ENCODE assay signal across 20 cellular contexts in the genomic region with DNA sequence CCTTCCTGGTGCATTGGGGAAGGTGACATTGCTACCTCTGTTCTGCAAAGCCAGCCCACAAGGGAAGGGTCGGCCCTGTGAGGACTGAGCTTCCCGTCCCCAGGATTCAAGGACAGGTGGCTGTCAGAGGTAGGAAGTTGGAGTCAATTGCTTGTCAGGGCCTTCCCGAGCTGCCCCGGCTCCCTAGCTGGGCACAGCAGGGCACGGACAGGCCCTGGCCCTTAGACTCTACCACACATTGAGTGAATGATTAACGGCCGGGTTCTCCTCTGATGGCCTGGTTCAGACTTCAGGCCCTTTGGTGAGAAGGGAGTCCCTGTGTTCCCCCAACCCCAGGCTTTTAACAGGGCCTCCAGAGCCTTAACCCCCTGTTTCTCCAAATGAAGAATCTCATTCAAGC. TPM values are rescaled to one million over a fixed set of nuclear protein-coding genes. Genes with fewer than 3 reads are reported as not detected.
DNase-seq lines count a peak whose midpoint lies in the region; ATAC-seq, FAIRE-seq and TF ChIP-seq lines count a peak whose summit lies in the region.
"Had no signal": no experiment of that assay in that cellular context is flagged by ENCODE, and none has a peak within 500 bp of the region (broad histone marks: within the 10 kb centered on the region; RNA-seq: fewer than 3 reads in every experiment).

No MANE protein-coding gene starts in this region.

- H2AK5ac ChIP-seq in mesendoderm (ENCODE audit: low read length) = no peak overlapping the region

- no peaks in the 10 kb centered on the region for H3K9me3 ChIP-seq in Peyer's patch
- no peaks in the 10 kb centered on the region for H3K9me3 ChIP-seq in kidney (ENCODE audit: control insufficient read depth in 1 of 2, low read length in 2 of 2)
- H3K9me3 ChIP-seq in small intestine (ENCODE audit: control insufficient read depth, low read depth) = no peaks in the 10 kb centered on the region
- H3K9me3 ChIP-seq: Caco-2 had no signal

- intact Hi-C loops in kidney (cut with DNase I) = no loop called here

- DNase-seq in Peyer's patch (peak in 2 of 3 donors; percentile 75 to 76), kidney (no peak), mesendoderm (no peak), small intestine (peak; percentile 88), NCI-H2196 treated with DMSO at 0.1 percent for 48 hours (lab: John Stamatoyannopoulos, UW; ENCODE audit: unreplicated experiment) (no peak)
- DNase-seq in naive thymus-derived CD8-positive, alpha-beta T cell = no peak
- DNase-seq: Caco-2, HFFc6, NCI-H1417 treated with DMSO at 0.1 percent for 48 hours, NCI-H1930, NCI-H345, NCI-H526 had no signal

- H2BK15ac ChIP-seq in mesendoderm (replicated peaks; ENCODE audit: low read depth) = no peak overlapping the region

- H3K18ac ChIP-seq in mesendoderm (ENCODE audit: low read length) = no peak overlapping the region

- no peak overlapping the region for H3K4me3 ChIP-seq in Peyer's patch
- H3K4me3 ChIP-seq in kidney (ENCODE audit: low read length in 2 of 2) = no peak overlapping the region
- no peak overlapping the region for H3K4me3 ChIP-seq in mesendoderm (ENCODE audit: low read length)
- no peak overlapping the region for H3K4me3 ChIP-seq in small intestine (ENCODE audit: low read depth in 1 of 2, low read length in 2 of 2)

- ATAC-seq in HG03342 (IDR thresholded peaks at IDR 0.05; ENCODE audit: unreplicated experiment) = no peak
- ATAC-seq in naive thymus-derived CD8-positive, alpha-beta T cell = no peak

- H3K27ac Mint-ChIP-seq in naive thymus-derived CD8-positive, alpha-beta T cell = no peak overlapping the region
- H3K27ac Mint-ChIP-seq: CD4-positive, alpha-beta T cell; HFFc6 had no signal

- no peak overlapping the region for H3K4me3 Mint-ChIP-seq in naive thymus-derived CD8-positive, alpha-beta T cell
- H3K4me3 Mint-ChIP-seq: CD4-positive, alpha-beta T cell; HFFc6 had no signal

- no peaks in the 10 kb centered on the region for H3K36me3 Mint-ChIP-seq in naive thymus-derived CD8-positive, alpha-beta T cell

- H4K8ac ChIP-seq in mesendoderm (ENCODE audit: low read depth, low read length) = no peak overlapping the region

- H2BK5ac ChIP-seq in mesendoderm (ENCODE audit: low read length) = no peak overlapping the region

- H3K4me1 ChIP-seq in Peyer's patch (peaks cover 0 to 43% (median 10%) of the 10 kb centered on the region in 4 donors), kidney (ENCODE audit: control insufficient read depth in 1 of 2, insufficient read depth in 1 of 2, low read depth in 1 of 2, low read length in 2 of 2) (peaks cover 28 to 37% of the 10 kb centered on the region in 2 donors), mesendoderm (ENCODE audit: control insufficient read depth, low read depth, low read length) (no peaks in the 10 kb centered on the region), small intestine (ENCODE audit: control insufficient read depth in 2 of 2, insufficient read depth in 1 of 2, low read depth in 1 of 2, low read length in 1 of 2) (peaks cover 4 to 21% of the 10 kb centered on the region in 2 donors)

- peak in 1 of 6 experiments; percentile 3 for TF ChIP-seq CTCF in Peyer's patch (IDR thresholded peaks at IDR 0.05)
- no peak for TF ChIP-seq CTCF in kidney (IDR thresholded peaks at IDR 0.05; ENCODE audit: borderline replicate concordance, extremely low read depth, insufficient read depth)

- H3K9me3 Mint-ChIP-seq in naive thymus-derived CD8-positive, alpha-beta T cell = peaks cover 0 to 2% (median 0%) of the 10 kb centered on the region in 9 donors
- H3K9me3 Mint-ChIP-seq: CD4-positive, alpha-beta T cell; HFFc6 had no signal

- no peaks in the 10 kb centered on the region for H3K79me2 ChIP-seq in mesendoderm (ENCODE audit: control insufficient read depth, insufficient read depth, low read length)

- no peak overlapping the region for H2BK120ac ChIP-seq in mesendoderm (ENCODE audit: low read depth, low read length)

- POLR2A ChIA-PET in naive thymus-derived CD8-positive, alpha-beta T cell (lab: Charles Lee) = no interaction called here

- H3K23ac ChIP-seq in mesendoderm (ENCODE audit: low read length) = peak overlapping the region; percentile 24

- H3K36me3 ChIP-seq in Peyer's patch (no peaks in the 10 kb centered on the region), kidney (ENCODE audit: control insufficient read depth in 1 of 2, insufficient read depth in 2 of 2, low read length in 2 of 2) (no peaks in the 10 kb centered on the region), mesendoderm (ENCODE audit: control insufficient read depth, insufficient read depth, low read length) (no peaks in the 10 kb centered on the region), small intestine (ENCODE audit: control insufficient read depth in 2 of 2, insufficient read depth in 2 of 2, low read length in 2 of 2) (no peaks in the 10 kb centered on the region)

- H3K9ac ChIP-seq in kidney (ENCODE audit: low read length in 2 of 2) = peak overlapping the region in 1 of 2 donors; percentile 20
- no peak overlapping the region for H3K9ac ChIP-seq in mesendoderm (ENCODE audit: low read length)
- H3K9ac ChIP-seq: KMS-11 had no signal

- no peak overlapping the region for H3K4ac ChIP-seq in mesendoderm (ENCODE audit: low read depth, low read length)

- no peak overlapping the region for H3K56ac ChIP-seq in mesendoderm (ENCODE audit: low read length)

- WGBS in mesendoderm (ENCODE audit: extremely low coverage, insufficient coverage, low lambda C conversion rate) = no CpG with 5 or more reads among the region's 7 CpGs
- 7 to 62% (median 32%) methylated on average over 7 of the region's 7 CpGs for WGBS in small intestine, 3 donors

- H3K27ac ChIP-seq in Peyer's patch (peak overlapping the region in 3 of 4 donors; percentile 67 to 90 (median 85)), kidney (ENCODE audit: low read depth in 2 of 2, low read length in 2 of 2) (peak overlapping the region; percentile 82 to 84), mesendoderm (ENCODE audit: low read depth, low read length) (no peak overlapping the region), small intestine (ENCODE audit: low read depth in 1 of 2, low read length in 1 of 2) (peak overlapping the region; percentile 72 to 86)
- H3K27ac ChIP-seq: KMS-11 had no signal

- TF ChIP-seq POLR2A in Peyer's patch (IDR thresholded peaks at IDR 0.05) = peak in 1 of 2 donors; percentile 24

- no peak overlapping the region for H3K4me2 ChIP-seq in mesendoderm (ENCODE audit: low read length)
- H3K4me2 ChIP-seq: KMS-11 had no signal

- H3K27me3 Mint-ChIP-seq in naive thymus-derived CD8-positive, alpha-beta T cell = peaks cover 8 to 24% (median 12%) of the 10 kb centered on the region in 5 donors

- peaks cover 6 to 23% (median 11%) of the 10 kb centered on the region in 4 donors for H3K4me1 Mint-ChIP-seq in naive thymus-derived CD8-positive, alpha-beta T cell

- no peaks in the 10 kb centered on the region for H3K79me1 ChIP-seq in mesendoderm (ENCODE audit: low read length)

- H4K5ac ChIP-seq in mesendoderm (ENCODE audit: low read length) = no peak overlapping the region

- FAIRE-seq in kidney (lab: Jason Lieb, UNC) (no peak), small intestine (lab: Jason Lieb, UNC) (no peak)
- FAIRE-seq: A204.1, G401.6, H54 had no signal

- H3K27me3 ChIP-seq in Peyer's patch = no peaks in the 10 kb centered on the region
- no peaks in the 10 kb centered on the region for H3K27me3 ChIP-seq in mesendoderm (ENCODE audit: insufficient read depth, low read length, poor library complexity)
- H3K27me3 ChIP-seq in small intestine (ENCODE audit: control insufficient read depth in 2 of 2, insufficient read depth in 2 of 2, low read length in 2 of 2) = no peaks in the 10 kb centered on the region

RNA-seq across cellular contexts. Expression of a gene that starts 16.4 kb away (rescaled TPM):
- total RNA-seq in Peyer's patch (10 to 100 TPM in 3 of 4 donors, 1 to 10 TPM in 1; 8.6 to 65.2 (median 18.1) TPM), kidney (40.1 TPM)
- polyA plus RNA-seq in kidney (ENCODE audit: insufficient read depth, low read depth, low replicate concordance) (18.7 TPM), small intestine (10 to 100 TPM in 1 of 3 donors, 1 to 10 TPM in 2; 3.1 to 16.1 (median 5.7) TPM)
- polyA plus RNA-seq in mesendoderm (2013, experiment 1 of 2) = 7.1 TPM
- 7.9 TPM for polyA plus RNA-seq in mesendoderm (2013, experiment 2 of 2)
- under 1 TPM in 1 of 2 experiments, not detected in 1; 0.05 TPM for total RNA-seq in naive thymus-derived CD8-positive, alpha-beta T cell
- not detected for polyA plus RNA-seq in naive thymus-derived CD8-positive, alpha-beta T cell
- total RNA-seq: CD4-positive, alpha-beta T cell; HFFc6; HT-29 had no signal
- polyA plus RNA-seq: BJ had no signal

Comparison
In these comparisons a context has a peak if more than half of its experiments do, and no peak if none do; other contexts are left out.
1. DNase-seq: peak in Peyer's patch (2 of 3) and small intestine (single experiment); none in kidney (single experiment), mesendoderm (single experiment), NCI-H2196 treated with DMSO at 0.1 percent for 48 hours (single experiment) and naive thymus-derived CD8-positive, alpha-beta T cell (0 of 10).
2. RNA of a gene that starts 16.4 kb away (total RNA-seq): 40.1 TPM in kidney (single experiment) and 8.6 to 65.2 TPM in Peyer's patch; 0.05 TPM in naive thymus-derived CD8-positive, alpha-beta T cell; every median in the first group is over 4 times any median in the second.